Comparison of ENCODE assay signal across 22 cellular contexts in genomic region chrX:67612231-67612630, GRCh38.
DNase-seq lines count a peak whose midpoint lies in the region; ATAC-seq, FAIRE-seq and TF ChIP-seq lines count a peak whose summit lies in the region.
"Had no signal": no experiment of that assay in that cellular context is flagged by ENCODE, and none has a peak within 500 bp of the region (broad histone marks: within the 10 kb centered on the region; RNA-seq: fewer than 3 reads in every experiment).

No MANE protein-coding gene starts in this region.

- FAIRE-seq in D721Med (lab: Jason Lieb, UNC) = no peak
- FAIRE-seq: HTR-8/SVneo had no signal

- no peak overlapping the region for H4K8ac ChIP-seq in IMR-90 (ENCODE audit: low read depth in 2 of 2, low read length in 2 of 2)

- H3K9me1 ChIP-seq in IMR-90 (ENCODE audit: insufficient read depth, low read length) = no peaks in the 10 kb centered on the region

- H3K23ac ChIP-seq in IMR-90 (ENCODE audit: low read depth, low read length) = no peak overlapping the region

- no peak overlapping the region for H3K14ac ChIP-seq in IMR-90 (replicated peaks; ENCODE audit: low read depth, low read length)

- dilution Hi-C loops in IMR-90 (cut with HindIII; ENCODE audit: low sequenced_read_pairs, unreplicated experiment) = no loop called here

- POLR2A ChIA-PET in IMR-90 (lab: Charles Lee; ENCODE audit: unreplicated experiment) = no interaction called here

- no peak overlapping the region for H3K4me2 ChIP-seq in IMR-90 (ENCODE audit: low read depth, low read length)

- no peak overlapping the region for H2AFZ ChIP-seq in ACC112 (ENCODE audit: low read length, unreplicated experiment)
- H2AFZ ChIP-seq in IMR-90 (replicated peaks; ENCODE audit: low read length, poor library complexity) = no peak overlapping the region

- H2AK5ac ChIP-seq in IMR-90 (ENCODE audit: low read depth, low read length) = no peak overlapping the region

- in situ Hi-C loops in IMR-90 (cut with MboI; ENCODE audit: low sequenced_read_pairs) = no loop called here

- peaks cover 3% of the 10 kb centered on the region; the same call in 1 of the 2 replicates for H3K9me3 ChIP-seq in IMR-90 (ENCODE audit: control insufficient read depth, insufficient read depth, low read length)
- H3K9me3 ChIP-seq: colonic mucosa, gastrocnemius medialis, testis had no signal

- H2BK120ac ChIP-seq in IMR-90 (ENCODE audit: low read depth, low read length) = no peak overlapping the region

- H2BK20ac ChIP-seq in IMR-90 (ENCODE audit: low read depth, low read length) = no peak overlapping the region

- TF ChIP-seq POLR2A in IMR-90 (IDR thresholded peaks at IDR 0.05; ENCODE audit: low read depth, low read length) = no peak

- no peak for TF ChIP-seq RAD21 in IMR-90 (IDR thresholded peaks at IDR 0.05; ENCODE audit: low read length)

- peaks cover 6% of the 10 kb centered on the region for H3K79me2 ChIP-seq in ACC112 (ENCODE audit: control insufficient read depth, insufficient read depth, low read length, unreplicated experiment)

- H2BK15ac ChIP-seq in IMR-90 (ENCODE audit: low read depth, low read length) = no peak overlapping the region

- H3K36me3 ChIP-seq in ACC112 (ENCODE audit: insufficient read depth, low read length) (no peaks in the 10 kb centered on the region), IMR-90 (ENCODE audit: control insufficient read depth, insufficient read depth, low read length) (no peaks in the 10 kb centered on the region)
- H3K36me3 ChIP-seq: colonic mucosa, gastrocnemius medialis had no signal

- H2BK5ac ChIP-seq in IMR-90 (ENCODE audit: low read depth, low read length, poor library complexity, severe bottlenecking) = no peak overlapping the region

- H3K79me1 ChIP-seq in IMR-90 (ENCODE audit: low read depth in 1 of 2, low read length in 2 of 2) = no peaks in the 10 kb centered on the region

- WGBS in IMR-90 (ENCODE audit: extremely low coverage in 2 of 2, insufficient read length in 1 of 2), 2 experiments = 57% methylated on average over 1 of the region's 3 CpGs; no CpG with 5 or more reads in 1 of the 2 experiments

- intact Hi-C loops in IMR-90 (cut with micrococcal nuclease) = no loop called here

- TF ChIP-seq CTCF in IMR-90 (conservative IDR thresholded peaks at IDR 0.05; ENCODE audit: low read depth, low read length) (no peak), cardiac fibroblast (IDR thresholded peaks at IDR 0.05; ENCODE audit: low read depth, low read length) (no peak), D721Med (IDR thresholded peaks at IDR 0.05; ENCODE audit: insufficient read depth, missing control alignments) (no peak)

- H4K91ac ChIP-seq in IMR-90 (ENCODE audit: insufficient read depth, low read depth, low read length) = no peak overlapping the region

- H3K18ac ChIP-seq in IMR-90 (ENCODE audit: low read depth, low read length) = no peak overlapping the region

- H3K27me3 ChIP-seq in ACC112 (ENCODE audit: insufficient read depth, low read length) = no peaks in the 10 kb centered on the region
- no peaks in the 10 kb centered on the region for H3K27me3 ChIP-seq in IMR-90 (ENCODE audit: control insufficient read depth, insufficient read depth, low read length)
- H3K27me3 ChIP-seq: colonic mucosa, gastrocnemius medialis, testis had no signal

- H4K20me1 ChIP-seq in IMR-90 (ENCODE audit: insufficient read depth, low read length) = no peaks in the 10 kb centered on the region

- DNase-seq in IMR-90 (peak; percentile 32), cardiac fibroblast (ENCODE audit: low read depth in 2 of 2) (peak; percentile 8 to 71), kidney tubule cell (ENCODE audit: low spot score) (peak; percentile 46), AG08396 (ENCODE audit: low spot score) (no peak), D721Med (ENCODE audit: insufficient read length, low spot score) (no peak)
- no peak for DNase-seq in activated T-cell treated with anti-CD3 and anti-CD28 coated beads, Interleukin-2, amount 50 U/mL, for 72 hours
- no peak for DNase-seq in central memory CD4-positive, alpha-beta T cell
- DNase-seq: activated CD4-positive, alpha-beta T cell treated with anti-CD3 and anti-CD28 coated beads, Interleukin-2, amount 50 U/mL, for 1 hour; activated CD8-positive, alpha-beta memory T cell treated with anti-CD3 and anti-CD28 coated beads, Interleukin-2, amount 50 U/mL, for 4 hours; activated effector memory CD4-positive, alpha-beta T cell treated with anti-CD3 and anti-CD28 coated beads, Interleukin-2, amount 50 U/mL, for 16 hours; amygdala; CD4-positive, alpha-beta T cell; colonic mucosa; DMS53; gastrocnemius medialis; NCI-H1417; NCI-H2107; NCI-H524; testis had no signal

- H3K36me3 Mint-ChIP-seq in activated T-cell treated with anti-CD3 and anti-CD28 coated beads, Interleukin-2, amount 50 U/mL, for 72 hours (ENCODE audit: insufficient read depth in 2 of 2) = peaks cover 0 to 4% of the 10 kb centered on the region in 2 donors
- H3K36me3 Mint-ChIP-seq: stimulated activated memory B cell treated with anti-CD40 and anti-IgM and Interleukin-4, amounts not matched to agents 10 μg/mL and 1 μg/mL and 100 μg/mL, for 72 hours had no signal

- peaks cover 23% of the 10 kb centered on the region for H3K27me3 Mint-ChIP-seq in activated T-cell treated with anti-CD3 and anti-CD28 coated beads, Interleukin-2, amount 50 U/mL, for 72 hours (ENCODE audit: low read depth)
- H3K27me3 Mint-ChIP-seq: CD4-positive, alpha-beta T cell; stimulated activated memory B cell treated with anti-CD40 and anti-IgM and Interleukin-4, amounts not matched to agents 10 μg/mL and 1 μg/mL and 100 μg/mL, for 72 hours had no signal

- H3K4me3 ChIP-seq in ACC112 (ENCODE audit: low read depth, low read length) (no peak overlapping the region), IMR-90 (ENCODE audit: insufficient read depth, low read depth, low read length) (no peak overlapping the region), cardiac fibroblast (replicated peaks in 1 of 2; ENCODE audit: low read depth in 2 of 2, low read length in 2 of 2) (no peak overlapping the region)
- H3K4me3 ChIP-seq: colonic mucosa, gastrocnemius medialis, testis had no signal

- H3K27ac ChIP-seq in ACC112 (ENCODE audit: low read depth, low read length) (peak overlapping the region; percentile 99), IMR-90 (ENCODE audit: insufficient read depth, low read length) (no peak overlapping the region)
- H3K27ac ChIP-seq: colonic mucosa, gastrocnemius medialis, testis had no signal

- no peak overlapping the region for H3K9ac ChIP-seq in IMR-90 (ENCODE audit: low read depth, low read length)

- peaks cover 3% of the 10 kb centered on the region in 2 donors for H3K9me3 Mint-ChIP-seq in activated T-cell treated with anti-CD3 and anti-CD28 coated beads, Interleukin-2, amount 50 U/mL, for 72 hours

- H3K56ac ChIP-seq in IMR-90 (ENCODE audit: extremely low read depth, insufficient read depth, low read length) = no peak overlapping the region

- H3K4me3 Mint-ChIP-seq in activated T-cell treated with anti-CD3 and anti-CD28 coated beads, Interleukin-2, amount 50 U/mL, for 72 hours = no peak overlapping the region
- H3K4me3 Mint-ChIP-seq: CD4-positive, alpha-beta T cell; stimulated activated memory B cell treated with anti-CD40 and anti-IgM and Interleukin-4, amounts not matched to agents 10 μg/mL and 1 μg/mL and 100 μg/mL, for 72 hours had no signal

- H3K27ac Mint-ChIP-seq in activated T-cell treated with anti-CD3 and anti-CD28 coated beads, Interleukin-2, amount 50 U/mL, for 72 hours = no peak overlapping the region
- H3K27ac Mint-ChIP-seq: CD4-positive, alpha-beta T cell; stimulated activated memory B cell treated with anti-CD40 and anti-IgM and Interleukin-4, amounts not matched to agents 10 μg/mL and 1 μg/mL and 100 μg/mL, for 72 hours had no signal

- no TSS peak for BruUV-seq in IMR-90 (replicated peaks; lab: Mats Ljungman, UMichigan)

- H2AK9ac ChIP-seq in IMR-90 (replicated peaks; ENCODE audit: low read depth, low read length, poor library complexity) = no peak overlapping the region

- no peak overlapping the region for H4K5ac ChIP-seq in IMR-90 (ENCODE audit: low read depth, low read length)

- ATAC-seq in IMR-90 (ENCODE audit: low read depth) = no peak
- ATAC-seq in activated T-cell treated with anti-CD3 and anti-CD28 coated beads, Interleukin-2, amount 50 U/mL, for 72 hours (replicated peaks in 1 of 2) = no peak
- ATAC-seq: gastrocnemius medialis; stimulated activated memory B cell treated with anti-CD40 and anti-IgM and Interleukin-4, amounts not matched to agents 10 μg/mL and 1 μg/mL and 100 μg/mL, for 72 hours had no signal

- H3K4ac ChIP-seq in IMR-90 (ENCODE audit: low read depth, low read length) = no peak overlapping the region

- peaks cover 50% of the 10 kb centered on the region for H3K4me1 ChIP-seq in ACC112 (ENCODE audit: control insufficient read depth, insufficient read depth, low read length, unreplicated experiment)
- no peaks in the 10 kb centered on the region for H3K4me1 ChIP-seq in IMR-90 (ENCODE audit: control insufficient read depth, insufficient read depth, low read length)
- H3K4me1 ChIP-seq: colonic mucosa, gastrocnemius medialis, testis had no signal

- CTCF ChIA-PET in IMR-90 (lab: Yijun Ruan, JAX) = no interaction called here

- no peaks in the 10 kb centered on the region for H3K4me1 Mint-ChIP-seq in activated T-cell treated with anti-CD3 and anti-CD28 coated beads, Interleukin-2, amount 50 U/mL, for 72 hours (ENCODE audit: low read depth)
- H3K4me1 Mint-ChIP-seq: stimulated activated memory B cell treated with anti-CD40 and anti-IgM and Interleukin-4, amounts not matched to agents 10 μg/mL and 1 μg/mL and 100 μg/mL, for 72 hours had no signal

TF ChIP-seq in IMR-90, 13 proteins besides CTCF, POLR2A, EP300 and RAD21:
- TF ChIP-seq, protein P1, sequence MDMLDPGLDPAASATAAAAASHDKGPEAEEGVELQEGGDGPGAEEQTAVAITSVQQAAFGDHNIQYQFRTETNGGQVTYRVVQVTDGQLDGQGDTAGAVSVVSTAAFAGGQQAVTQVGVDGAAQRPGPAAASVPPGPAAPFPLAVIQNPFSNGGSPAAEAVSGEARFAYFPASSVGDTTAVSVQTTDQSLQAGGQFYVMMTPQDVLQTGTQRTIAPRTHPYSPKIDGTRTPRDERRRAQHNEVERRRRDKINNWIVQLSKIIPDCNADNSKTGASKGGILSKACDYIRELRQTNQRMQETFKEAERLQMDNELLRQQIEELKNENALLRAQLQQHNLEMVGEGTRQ (IDR thresholded peaks at IDR 0.05; ENCODE audit: low read depth, low read length) = no peak
- TF ChIP-seq BHLHE40 (IDR thresholded peaks at IDR 0.05; ENCODE audit: low read depth, low read length) = peak; percentile 4; the same call in 1 of the 2 replicates
- no peak for TF ChIP-seq FOS (IDR thresholded peaks at IDR 0.05; ENCODE audit: low read depth, low read length)
TF ChIP-seq in IMR-90: peak in this region for 1.

Comparison
In these comparisons a context has a peak if more than half of its experiments do, and no peak if none do; other contexts are left out.
1. DNase-seq: peak in IMR-90 (single experiment), cardiac fibroblast (2 of 2) and kidney tubule cell (single experiment); none in activated T-cell treated with anti-CD3 and anti-CD28 coated beads, Interleukin-2, amount 50 U/mL, for 72 hours (0 of 2), AG08396 (single experiment), D721Med (single experiment) and central memory CD4-positive, alpha-beta T cell (single experiment).